ENCODE assay signal across 8 cellular contexts in genomic region chr17:69335018-69335417, GRCh38. TPM values are rescaled to one million over a fixed set of nuclear protein-coding genes. Genes with fewer than 3 reads are reported as not detected.
DNase-seq lines count a peak whose midpoint lies in the region; ATAC-seq, FAIRE-seq and TF ChIP-seq lines count a peak whose summit lies in the region.

No MANE protein-coding gene starts in this region.

- CTCF ChIA-PET in WTC11 (lab: Charles Lee): interaction anchor here (0.7 to 2.7 kb wide), 8 partner anchors 8 to 467 kb away, joined by 3 to 19 read pairs (median 4); partner anchors contain the start of genes ABCA5 and MAP2K6

- peak; percentile 29 for TF ChIP-seq CTCF in D721Med (IDR thresholded peaks at IDR 0.05; ENCODE audit: insufficient read depth, missing control alignments)
- TF ChIP-seq CTCF in HFFc6 (IDR thresholded peaks at IDR 0.05): peak; percentile 66
- TF ChIP-seq CTCF in WTC11 (IDR thresholded peaks at IDR 0.05): no peak

- H3K4me1 Mint-ChIP-seq in HFFc6 (ENCODE audit: low read depth) (no peaks in the 10 kb centered on the region), WTC11 (peaks cover 10% of the 10 kb centered on the region)

- no peaks in the 10 kb centered on the region for H3K9me3 Mint-ChIP-seq in HFFc6
- H3K9me3 Mint-ChIP-seq in WTC11: peaks cover 10% of the 10 kb centered on the region

- ATAC-seq in WTC11 (peak; percentile 79), left colon (peak; percentile 76), HG02642 (IDR thresholded peaks at IDR 0.05; ENCODE audit: poor library complexity, unreplicated experiment) (no peak), HG02885 (IDR thresholded peaks at IDR 0.05; ENCODE audit: poor library complexity, unreplicated experiment) (no peak)

- H3K27ac ChIP-seq in effector memory CD4-positive, alpha-beta T cell (ENCODE audit: insufficient read depth, low read length, poor library complexity, severe bottlenecking): no peak overlapping the region

- no peak for FAIRE-seq in D721Med (lab: Jason Lieb, UNC)

- intact Hi-C loops in left colon (cut with DNase I, micrococcal nuclease): no loop called here

- H3K9me3 ChIP-seq in effector memory CD4-positive, alpha-beta T cell (ENCODE audit: control insufficient read depth, low read length): no peaks in the 10 kb centered on the region

- no peak overlapping the region for H3K27ac Mint-ChIP-seq in HFFc6
- H3K27ac Mint-ChIP-seq in WTC11: no peak overlapping the region

- DNase-seq in D721Med (ENCODE audit: insufficient read length, low spot score) (no peak), HFFc6 (peak; percentile 8), WTC11 (ENCODE audit: low spot score) (no peak), left colon (no peak), activated gamma-delta T cell (lab: John Stamatoyannopoulos, UW) (no peak)
- no peak for DNase-seq in effector memory CD4-positive, alpha-beta T cell

- H3K4me1 ChIP-seq in effector memory CD4-positive, alpha-beta T cell (ENCODE audit: control insufficient read depth, insufficient read depth, low read length, poor library complexity, severe bottlenecking): no peaks in the 10 kb centered on the region

- POLR2A ChIA-PET in WTC11 (lab: Charles Lee): interaction anchor here (0.7 kb wide), 1 partner anchor 59 kb away, joined by 3 read pairs; no protein-coding TSS in a partner anchor

- H3K4me3 Mint-ChIP-seq in HFFc6 (no peak overlapping the region), WTC11 (no peak overlapping the region)

- H3K27me3 ChIP-seq in effector memory CD4-positive, alpha-beta T cell (replicated peaks; ENCODE audit: control insufficient read depth, insufficient read depth, low read length, poor library complexity, severe bottlenecking): no peaks in the 10 kb centered on the region

- no peak overlapping the region for H3K4me3 ChIP-seq in effector memory CD4-positive, alpha-beta T cell (ENCODE audit: insufficient read depth, low read depth, low read length, poor library complexity, severe bottlenecking)

- no peaks in the 10 kb centered on the region for H3K36me3 Mint-ChIP-seq in HFFc6 (ENCODE audit: low read depth)
- H3K36me3 Mint-ChIP-seq in WTC11: peaks cover 3% of the 10 kb centered on the region; the same call in 1 of the 2 replicates

- no peaks in the 10 kb centered on the region for H3K36me3 ChIP-seq in effector memory CD4-positive, alpha-beta T cell (ENCODE audit: control insufficient read depth, insufficient read depth, low read length)

- H3K27me3 Mint-ChIP-seq in HFFc6 (ENCODE audit: insufficient read depth) (peaks cover 3% of the 10 kb centered on the region; the same call in 1 of the 2 replicates), WTC11 (ENCODE audit: low read depth) (no peaks in the 10 kb centered on the region)

TF ChIP-seq in WTC11, 78 proteins besides CTCF, POLR2A, EP300 and RAD21:
- TF ChIP-seq ZNF138 (CRISPR knock-in tag; conservative IDR thresholded peaks at IDR 0.05) (no peak), GTF2I (CRISPR knock-in tag; conservative IDR thresholded peaks at IDR 0.05) (no peak), ZNF396 (CRISPR knock-in tag; IDR thresholded peaks at IDR 0.05; ENCODE audit: borderline replicate concordance) (no peak), NR1H2 (CRISPR knock-in tag; IDR thresholded peaks at IDR 0.05) (no peak), SOX15 (CRISPR knock-in tag; IDR thresholded peaks at IDR 0.05) (no peak), STAT6 (CRISPR knock-in tag; conservative IDR thresholded peaks at IDR 0.05; ENCODE audit: low read depth) (no peak)
- TF ChIP-seq, protein P1, sequence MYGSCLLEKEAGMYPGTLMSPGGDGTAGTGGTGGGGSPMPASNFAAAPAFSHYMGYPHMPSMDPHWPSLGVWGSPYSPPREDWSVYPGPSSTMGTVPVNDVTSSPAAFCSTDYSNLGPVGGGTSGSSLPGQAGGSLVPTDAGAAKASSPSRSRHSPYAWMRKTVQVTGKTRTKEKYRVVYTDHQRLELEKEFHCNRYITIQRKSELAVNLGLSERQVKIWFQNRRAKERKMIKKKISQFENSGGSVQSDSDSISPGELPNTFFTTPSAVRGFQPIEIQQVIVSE (CRISPR knock-in tag; IDR thresholded peaks at IDR 0.05; ENCODE audit: borderline replicate concordance): no peak
- TF ChIP-seq, protein P2, sequence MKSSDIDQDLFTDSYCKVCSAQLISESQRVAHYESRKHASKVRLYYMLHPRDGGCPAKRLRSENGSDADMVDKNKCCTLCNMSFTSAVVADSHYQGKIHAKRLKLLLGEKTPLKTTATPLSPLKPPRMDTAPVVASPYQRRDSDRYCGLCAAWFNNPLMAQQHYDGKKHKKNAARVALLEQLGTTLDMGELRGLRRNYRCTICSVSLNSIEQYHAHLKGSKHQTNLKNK (CRISPR knock-in tag; IDR thresholded peaks at IDR 0.05): no peak

RNA-seq across cellular contexts. Expression of gene ABCA5, which starts 8.1 kb away (rescaled TPM):
- total RNA-seq in HFFc6 (2021; fragmentation: NEBNext Ultra II Directional; extraction: Animal tissue kit (Norgen Biotek cat#: 25700)): 1 to 10 TPM; 4.7 to 8.5 (median 5.3) TPM
- 1.4 to 1.8 TPM (median 1.6 TPM) in 3 replicates for total RNA-seq in WTC11 (2021)
- 10 to 100 TPM; 63.8 to 64.7 TPM for total RNA-seq in left colon

Comparison
In these comparisons a context has a peak if more than half of its experiments do, and no peak if none do; other contexts are left out.
1. ATAC-seq: peak in WTC11 (single experiment) and left colon (single experiment); none in HG02642 (single experiment) and HG02885 (single experiment).
2. RNA of gene ABCA5, which starts 8.1 kb away (total RNA-seq): 63.8 to 64.7 TPM in left colon; 4.7 to 8.5 TPM in HFFc6 and 1.4 to 1.8 TPM in WTC11; every median in the first group is over 4 times any median in the second.